ENCODE assay signal across 17 cellular contexts in genomic region chr13:40484101-40484800, GRCh38.
DNase-seq lines count a peak whose midpoint lies in the region; ATAC-seq lines count a peak whose summit lies in the region.
"Had no signal": no experiment of that assay in that cellular context is flagged by ENCODE, and none has a peak within 500 bp of the region (broad histone marks: within the 10 kb centered on the region; RNA-seq: fewer than 3 reads in every experiment).

No MANE protein-coding gene starts in this region.

- POLR2A ChIA-PET in activated CD4-positive, alpha-beta T cell treated with anti-CD3 and anti-CD28 coated beads, Interleukin-2, amount 10 ng/mL, durations not matched to agents 7 days and 5 days (lab: Charles Lee): no interaction called here
- POLR2A ChIA-PET in activated CD8-positive, alpha-beta T cell treated with anti-CD3 and anti-CD28 coated beads, Interleukin-2, amount 10 ng/mL, durations not matched to agents 7 days and 5 days (lab: Charles Lee): interaction anchor here (0.8 to 1.8 kb wide), 6 partner anchors 10 to 181 kb away, joined by 4 to 7 read pairs (median 4); no protein-coding TSS in a partner anchor
- POLR2A ChIA-PET in naive thymus-derived CD4-positive, alpha-beta T cell (lab: Charles Lee): interaction anchor here (0.6 to 2.1 kb wide), 20 partner anchors 9 to 422 kb away, joined by 3 to 11 read pairs (median 4); partner anchors contain the start of gene FOXO1

- peaks cover 77% of the 10 kb centered on the region for H3K4me1 Mint-ChIP-seq in activated CD4-positive, alpha-beta T cell treated with anti-CD3 and anti-CD28 coated beads, Interleukin-2, amount 10 ng/mL, durations not matched to agents 7 days and 5 days
- H3K4me1 Mint-ChIP-seq in activated CD8-positive, alpha-beta T cell treated with anti-CD3 and anti-CD28 coated beads, Interleukin-2, amount 10 ng/mL, durations not matched to agents 7 days and 5 days (ENCODE audit: low read depth): peaks cover 75% of the 10 kb centered on the region
- H3K4me1 Mint-ChIP-seq in naive thymus-derived CD4-positive, alpha-beta T cell: peaks cover 55 to 99% (median 89%) of the 10 kb centered on the region in 7 donors

- no peaks in the 10 kb centered on the region for H3K9me3 ChIP-seq in naive thymus-derived CD4-positive, alpha-beta T cell (ENCODE audit: control insufficient read depth in 2 of 3, low read length in 3 of 3)
- H3K9me3 ChIP-seq: Caco-2 had no signal

- intact Hi-C loops in naive thymus-derived CD4-positive, alpha-beta T cell (cut with micrococcal nuclease): loop anchor here (2.0 to 5.0 kb wide), 2 partner anchors 457 to 577 kb away; partner anchors contain the start of gene WBP4 (in 1 of the 2)

- no peaks in the 10 kb centered on the region for H3K27me3 Mint-ChIP-seq in activated CD4-positive, alpha-beta T cell treated with anti-CD3 and anti-CD28 coated beads, Interleukin-2, amount 10 ng/mL, durations not matched to agents 7 days and 5 days
- H3K27me3 Mint-ChIP-seq in activated CD8-positive, alpha-beta T cell treated with anti-CD3 and anti-CD28 coated beads, Interleukin-2, amount 10 ng/mL, durations not matched to agents 7 days and 5 days (ENCODE audit: low read depth): no peaks in the 10 kb centered on the region
- no peaks in the 10 kb centered on the region for H3K27me3 Mint-ChIP-seq in naive thymus-derived CD4-positive, alpha-beta T cell

- H3K4me1 ChIP-seq in naive thymus-derived CD4-positive, alpha-beta T cell (ENCODE audit: control insufficient read depth in 2 of 2, insufficient read depth in 2 of 2, low read length in 2 of 2): peaks cover 32 to 85% of the 10 kb centered on the region in 2 donors
- H3K4me1 ChIP-seq: Caco-2, parathyroid adenoma had no signal

- H3K9me3 Mint-ChIP-seq in activated CD4-positive, alpha-beta T cell treated with anti-CD3 and anti-CD28 coated beads, Interleukin-2, amount 10 ng/mL, durations not matched to agents 7 days and 5 days: peaks cover 13% of the 10 kb centered on the region
- H3K9me3 Mint-ChIP-seq in activated CD8-positive, alpha-beta T cell treated with anti-CD3 and anti-CD28 coated beads, Interleukin-2, amount 10 ng/mL, durations not matched to agents 7 days and 5 days (ENCODE audit: insufficient read depth): no peaks in the 10 kb centered on the region
- H3K9me3 Mint-ChIP-seq in naive thymus-derived CD4-positive, alpha-beta T cell: peaks cover 0 to 9% (median 0%) of the 10 kb centered on the region in 11 donors

- peak overlapping the region; percentile 67 for H3K27ac ChIP-seq in naive thymus-derived CD4-positive, alpha-beta T cell (ENCODE audit: low read depth, low read length)
- H3K27ac ChIP-seq: cardiac muscle cell, parathyroid adenoma had no signal

- peak overlapping the region; percentile 98 for H3K27ac Mint-ChIP-seq in activated CD4-positive, alpha-beta T cell treated with anti-CD3 and anti-CD28 coated beads, Interleukin-2, amount 10 ng/mL, durations not matched to agents 7 days and 5 days
- peak overlapping the region; percentile 93 for H3K27ac Mint-ChIP-seq in activated CD8-positive, alpha-beta T cell treated with anti-CD3 and anti-CD28 coated beads, Interleukin-2, amount 10 ng/mL, durations not matched to agents 7 days and 5 days
- H3K27ac Mint-ChIP-seq in naive thymus-derived CD4-positive, alpha-beta T cell: peak overlapping the region; percentile 91 to 100 (median 96)

- CTCF ChIA-PET in activated CD4-positive, alpha-beta T cell treated with anti-CD3 and anti-CD28 coated beads, Interleukin-2, amount 10 ng/mL, durations not matched to agents 7 days and 5 days (lab: Charles Lee): interaction anchor here (0.6 to 1.6 kb wide), 4 partner anchors 8 to 114 kb away, joined by 3 to 6 read pairs (median 4); no protein-coding TSS in a partner anchor
- CTCF ChIA-PET in activated CD8-positive, alpha-beta T cell treated with anti-CD3 and anti-CD28 coated beads, Interleukin-2, amount 10 ng/mL, durations not matched to agents 7 days and 5 days (lab: Charles Lee): interaction anchor here (0.5 to 1.7 kb wide), 5 partner anchors 23 to 672 kb away, joined by 3 read pairs; no protein-coding TSS in a partner anchor
- CTCF ChIA-PET in naive thymus-derived CD4-positive, alpha-beta T cell (lab: Charles Lee): interaction anchor here (1.0 kb wide), 1 partner anchor 9 kb away, joined by 3 read pairs; no protein-coding TSS in a partner anchor

- no peaks in the 10 kb centered on the region for H3K27me3 ChIP-seq in naive thymus-derived CD4-positive, alpha-beta T cell (ENCODE audit: control insufficient read depth in 2 of 2, insufficient read depth in 2 of 2, low read length in 2 of 2)
- H3K27me3 ChIP-seq: cardiac muscle cell had no signal

- peak overlapping the region; percentile 1 for H3K4me3 Mint-ChIP-seq in activated CD4-positive, alpha-beta T cell treated with anti-CD3 and anti-CD28 coated beads, Interleukin-2, amount 10 ng/mL, durations not matched to agents 7 days and 5 days
- H3K4me3 Mint-ChIP-seq in activated CD8-positive, alpha-beta T cell treated with anti-CD3 and anti-CD28 coated beads, Interleukin-2, amount 10 ng/mL, durations not matched to agents 7 days and 5 days: peak overlapping the region; percentile 63
- peak overlapping the region; percentile 18 to 88 (median 77) for H3K4me3 Mint-ChIP-seq in naive thymus-derived CD4-positive, alpha-beta T cell

- no peaks in the 10 kb centered on the region for H3K36me3 ChIP-seq in naive thymus-derived CD4-positive, alpha-beta T cell (ENCODE audit: control insufficient read depth in 2 of 3, insufficient read depth in 3 of 3, low read length in 3 of 3)
- H3K36me3 ChIP-seq: cardiac muscle cell had no signal

- H3K36me3 Mint-ChIP-seq in activated CD4-positive, alpha-beta T cell treated with anti-CD3 and anti-CD28 coated beads, Interleukin-2, amount 10 ng/mL, durations not matched to agents 7 days and 5 days (ENCODE audit: low read depth): peaks cover 17% of the 10 kb centered on the region
- peaks cover 14% of the 10 kb centered on the region for H3K36me3 Mint-ChIP-seq in activated CD8-positive, alpha-beta T cell treated with anti-CD3 and anti-CD28 coated beads, Interleukin-2, amount 10 ng/mL, durations not matched to agents 7 days and 5 days (ENCODE audit: low read depth)
- peaks cover 0 to 14% (median 0%) of the 10 kb centered on the region in 5 donors for H3K36me3 Mint-ChIP-seq in naive thymus-derived CD4-positive, alpha-beta T cell

- H3K4me3 ChIP-seq in naive thymus-derived CD4-positive, alpha-beta T cell (ENCODE audit: low read length): peak overlapping the region; percentile 1
- H3K4me3 ChIP-seq: cardiac muscle cell, skin epidermis had no signal

- ATAC-seq in activated CD8-positive, alpha-beta T cell treated with anti-CD3 and anti-CD28 coated beads, Interleukin-2, amount 10 ng/mL, durations not matched to agents 7 days and 5 days: no peak
- no peak for ATAC-seq in naive thymus-derived CD4-positive, alpha-beta T cell
- ATAC-seq: left lobe of liver had no signal

- DNase-seq in activated CD4-positive, alpha-beta T cell treated with anti-CD3 and anti-CD28 coated beads, Interleukin-2, amount 10 ng/mL, durations not matched to agents 7 days and 5 days: no peak
- DNase-seq in activated CD4-positive, alpha-beta T cell treated with anti-CD3 and anti-CD28 coated beads for 1 hour: no peak
- DNase-seq in DMS79 (lab: John Stamatoyannopoulos, UW) (peak; percentile 79), germinal center (ENCODE audit: low spot score) (no peak), DMS153 treated with DMSO at 0.1 percent for 48 hours (lab: John Stamatoyannopoulos, UW; ENCODE audit: unreplicated experiment) (no peak), hippocampal formation (lab: John Stamatoyannopoulos, UW) (no peak)
- DNase-seq in activated CD8-positive, alpha-beta T cell treated with anti-CD3 and anti-CD28 coated beads, Interleukin-2, amount 10 ng/mL, durations not matched to agents 7 days and 5 days: no peak
- no peak for DNase-seq in naive thymus-derived CD4-positive, alpha-beta T cell
- DNase-seq: activated CD4-positive, alpha-beta T cell treated with anti-CD3 and anti-CD28 coated beads for 48 hours; Caco-2; GF-D8; MM.1S; NCI-H2081 treated with DMSO at 0.1 percent for 48 hours had no signal

Comparison
In these comparisons a context has a peak if more than half of its experiments do, and no peak if none do; other contexts are left out.
1. H3K4me3 Mint-ChIP-seq: peak in every context shown above with its lines; median percentile 77 in naive thymus-derived CD4-positive, alpha-beta T cell; 63 in activated CD8-positive, alpha-beta T cell treated with anti-CD3 and anti-CD28 coated beads, Interleukin-2, amount 10 ng/mL, durations not matched to agents 7 days and 5 days; 1 in activated CD4-positive, alpha-beta T cell treated with anti-CD3 and anti-CD28 coated beads, Interleukin-2, amount 10 ng/mL, durations not matched to agents 7 days and 5 days.